7 cellular contexts compared by ENCODE assay signal in genomic region chr17:7403043-7403901, GRCh38. TPM values are rescaled to one million over a fixed set of nuclear protein-coding genes. Genes with fewer than 3 reads are reported as not detected.
DNase-seq lines count a peak whose midpoint lies in the region; ATAC-seq and TF ChIP-seq lines count a peak whose summit lies in the region.

No MANE protein-coding gene starts in this region.

- H3K4me3 ChIP-seq in GM12875 (ENCODE audit: low read depth, low read length): peak overlapping the region; percentile 80
- peak overlapping the region; percentile 35 to 88 (median 69) for H3K4me3 ChIP-seq in heart left ventricle
- peak overlapping the region; percentile 70 to 80 for H3K4me3 ChIP-seq in prostate gland

- H3K36me3 Mint-ChIP-seq in activated T-cell treated with anti-CD3 and anti-CD28 coated beads, Interleukin-2, amount 50 U/mL, for 72 hours (ENCODE audit: insufficient read depth in 2 of 2): peaks cover 0 to 1% of the 10 kb centered on the region in 2 donors

- peak overlapping the region; percentile 7 for H3K27ac Mint-ChIP-seq in activated T-cell treated with anti-CD3 and anti-CD28 coated beads, Interleukin-2, amount 50 U/mL, for 72 hours

- TF ChIP-seq CTCF in GM12875 (IDR thresholded peaks at IDR 0.05; ENCODE audit: borderline replicate concordance, insufficient read depth, low read depth, low read length): no peak
- TF ChIP-seq CTCF in heart left ventricle (IDR thresholded peaks at IDR 0.05): no peak
- no peak for TF ChIP-seq CTCF in prostate gland (IDR thresholded peaks at IDR 0.05)

- intact Hi-C loops in heart left ventricle (cut with DNase I) (loop anchor here in 5 of 10 donors (2.0 to 5.0 kb wide), 4 partner anchors 34 to 79 kb away; partner anchors contain the start of genes KCTD11 (in 2 of the 5), FGF11 (in 1 of the 5), POLR2A (in 1 of the 5) and SLC35G6 (in 1 of the 5)), prostate gland (cut with DNase I) (loop anchor here (5.0 kb wide), 1 partner anchor 74 kb away; the partner anchor contains the start of gene ZBTB4)

- H3K36me3 ChIP-seq in heart left ventricle (peaks cover 0 to under 1% (median 0%) of the 10 kb centered on the region in 9 donors), prostate gland (no peaks in the 10 kb centered on the region)

- H3K27me3 ChIP-seq in heart left ventricle (peaks cover 0 to 5% (median 0%) of the 10 kb centered on the region in 9 donors), prostate gland (replicated peaks; ENCODE audit: insufficient read depth) (no peaks in the 10 kb centered on the region)

- 5 to 11% (median 7%) methylated on average over 17 to 25 of the region's 25 CpGs for whole genome bisulfite sequencing in heart left ventricle, 4 donors
- 5% methylated on average over 25 of the region's 25 CpGs for WGBS in prostate gland

- ATAC-seq in activated T-cell treated with anti-CD3 and anti-CD28 coated beads, Interleukin-2, amount 50 U/mL, for 72 hours (replicated peaks in 1 of 2): no peak
- ATAC-seq in heart left ventricle: peak; percentile 30 to 64 (median 59)
- no peak for ATAC-seq in HG03457 (IDR thresholded peaks at IDR 0.05; ENCODE audit: unreplicated experiment)
- no peak for ATAC-seq in GM21381 (IDR thresholded peaks at IDR 0.05; ENCODE audit: unreplicated experiment)

- TF ChIP-seq POLR2A in heart left ventricle (IDR thresholded peaks at IDR 0.05): no peak
- no peak for TF ChIP-seq POLR2A in prostate gland (IDR thresholded peaks at IDR 0.05)

- DNase-seq in NAMALWA (ENCODE audit: low spot score) (peak; percentile 19), heart left ventricle (peak in 4 of 5 donors; percentile 67 to 77 (median 74)), prostate gland (ENCODE audit: low spot score) (no peak)
- no peak for DNase-seq in activated T-cell treated with anti-CD3 and anti-CD28 coated beads, Interleukin-2, amount 50 U/mL, for 72 hours

- peaks cover 17% of the 10 kb centered on the region for H3K4me1 Mint-ChIP-seq in activated T-cell treated with anti-CD3 and anti-CD28 coated beads, Interleukin-2, amount 50 U/mL, for 72 hours (ENCODE audit: low read depth)

- H3K27ac ChIP-seq in heart left ventricle (peak overlapping the region; percentile 83 to 98 (median 92)), prostate gland (peak overlapping the region; percentile 83 to 86)

- peaks cover 6% of the 10 kb centered on the region for H3K27me3 Mint-ChIP-seq in activated T-cell treated with anti-CD3 and anti-CD28 coated beads, Interleukin-2, amount 50 U/mL, for 72 hours (ENCODE audit: low read depth)

- H3K4me1 ChIP-seq in heart left ventricle: peaks cover 5 to 34% (median 17%) of the 10 kb centered on the region in 12 donors
- H3K4me1 ChIP-seq in prostate gland (replicated peaks): no peaks in the 10 kb centered on the region

- H3K4me3 Mint-ChIP-seq in activated T-cell treated with anti-CD3 and anti-CD28 coated beads, Interleukin-2, amount 50 U/mL, for 72 hours: peak overlapping the region; percentile 94 to 95

- no peaks in the 10 kb centered on the region for H3K9me3 Mint-ChIP-seq in activated T-cell treated with anti-CD3 and anti-CD28 coated beads, Interleukin-2, amount 50 U/mL, for 72 hours

- H3K9me3 ChIP-seq in heart left ventricle (no peaks in the 10 kb centered on the region), prostate gland (no peaks in the 10 kb centered on the region)

RNA-seq across cellular contexts. Expression of gene TMEM256, which starts 0.6 kb away (rescaled TPM):
- total RNA-seq in activated T-cell treated with anti-CD3 and anti-CD28 coated beads, Interleukin-2, amount 50 U/mL, for 72 hours: 10 to 100 TPM; 64.8 to 88.2 TPM
- total RNA-seq in heart left ventricle (10 to 100 TPM; 51.9 to 78.7 (median 69.5) TPM), prostate gland (100 to 1,000 TPM in 1 of 2 donors, 10 to 100 TPM in 1; 63.0 to 192 TPM)
- polyA plus RNA-seq in heart left ventricle: 100 to 1,000 TPM in 1 of 2 donors, 10 to 100 TPM in 1; 74.4 to 195 TPM

RNA-seq across cellular contexts. Expression of gene NLGN2, which starts 4.4 kb away (rescaled TPM):
- total RNA-seq in activated T-cell treated with anti-CD3 and anti-CD28 coated beads, Interleukin-2, amount 50 U/mL, for 72 hours: 10 to 100 TPM; 17.4 to 19.8 TPM
- total RNA-seq in heart left ventricle (10 to 100 TPM in 2 of 9 donors, 1 to 10 TPM in 7; 4.6 to 12.9 (median 7.3) TPM), prostate gland (10 to 100 TPM in 1 of 2 donors, 1 to 10 TPM in 1; 8.6 to 16.2 TPM)
- polyA plus RNA-seq in heart left ventricle: 10 to 100 TPM in 1 of 2 donors, 1 to 10 TPM in 1; 3.5 to 11.1 TPM

RNA-seq across cellular contexts. Expression of gene PLSCR3, which starts 8.9 kb away (rescaled TPM):
- total RNA-seq in activated T-cell treated with anti-CD3 and anti-CD28 coated beads, Interleukin-2, amount 50 U/mL, for 72 hours: 10 to 100 TPM; 60.5 to 62.6 TPM
- total RNA-seq in heart left ventricle (10 to 100 TPM; 14.3 to 29.5 (median 16.4) TPM), prostate gland (10 to 100 TPM; 25.8 to 26.4 TPM)
- polyA plus RNA-seq in heart left ventricle: 10 to 100 TPM; 21.2 to 28.3 TPM

RNA-seq across cellular contexts. Expression of gene SPEM1, which starts 16.9 kb away (rescaled TPM):
- total RNA-seq in activated T-cell treated with anti-CD3 and anti-CD28 coated beads, Interleukin-2, amount 50 U/mL, for 72 hours: under 1 TPM; 0.58 to 0.67 TPM
- total RNA-seq in heart left ventricle (not detected), prostate gland (1 to 10 TPM in 1 of 2 donors, not detected in 1; 3.6 TPM)
- not detected for polyA plus RNA-seq in heart left ventricle

RNA-seq across cellular contexts. Expression of gene SPEM2, which starts 22.1 kb away (rescaled TPM):
- not detected for total RNA-seq in activated T-cell treated with anti-CD3 and anti-CD28 coated beads, Interleukin-2, amount 50 U/mL, for 72 hours
- total RNA-seq in heart left ventricle (not detected), prostate gland (1 to 10 TPM in 1 of 2 donors, not detected in 1; 5.3 TPM)
- not detected for polyA plus RNA-seq in heart left ventricle

Comparison
In these comparisons a context has a peak if more than half of its experiments do, and no peak if none do; other contexts are left out.
1. DNase-seq: peak in NAMALWA (single experiment) and heart left ventricle (4 of 5); none in activated T-cell treated with anti-CD3 and anti-CD28 coated beads, Interleukin-2, amount 50 U/mL, for 72 hours (0 of 2) and prostate gland (single experiment).
2. ATAC-seq: peak in heart left ventricle (4 of 4); none in activated T-cell treated with anti-CD3 and anti-CD28 coated beads, Interleukin-2, amount 50 U/mL, for 72 hours (0 of 2), HG03457 (single experiment) and GM21381 (single experiment).
3. Peak in every context shown above with its lines, with median percentiles within 50 percentile points of each other: H3K4me3 ChIP-seq.